11 cellular contexts compared by ENCODE assay signal in the genomic region with DNA sequence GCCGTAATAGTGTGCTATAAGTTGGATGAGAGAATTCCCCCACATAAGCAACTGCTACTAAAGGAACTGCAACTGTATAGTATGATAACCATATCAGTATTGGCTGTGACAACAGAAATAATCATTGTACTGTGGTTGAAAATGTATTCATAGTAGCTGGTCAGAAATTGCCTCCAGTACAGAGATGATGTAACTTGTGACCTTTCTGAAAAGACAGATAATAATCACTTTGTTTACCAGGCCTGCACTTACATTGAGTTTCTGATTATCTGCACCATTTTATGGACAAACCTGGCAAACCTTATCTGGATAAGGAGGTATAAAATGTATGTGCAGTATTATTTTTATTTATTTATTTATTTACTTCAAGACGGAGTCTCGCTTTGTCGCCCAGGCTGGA. TPM values are rescaled to one million over a fixed set of nuclear protein-coding genes. Genes with fewer than 3 reads are reported as not detected.
"Had no signal": no experiment of that assay in that cellular context is flagged by ENCODE, and none has a peak within 500 bp of the region (broad histone marks: within the 10 kb centered on the region; RNA-seq: fewer than 3 reads in every experiment).

No MANE protein-coding gene starts in this region.

- H3K9ac ChIP-seq: GM23248 had no signal

- H3K27ac ChIP-seq: GM23248, HL-60 had no signal

- FAIRE-seq: HepG2 had no signal

- DNase-seq: GM23248, GOT3, H7, HFFc6, KG1 had no signal

- H2AFZ ChIP-seq: GM23248 had no signal

- H3K4me3 ChIP-seq: GM23248, HAP-1 had no signal

- H3K4me1 ChIP-seq: HAP-1 had no signal

- ATAC-seq: HCT116, HepG2 had no signal

- H3K36me3 ChIP-seq: HAP-1 had no signal

- H3K9me3 ChIP-seq: HAP-1 had no signal

RNA-seq across cellular contexts. Expression of a gene that starts 19.0 kb away (rescaled TPM):
- total RNA-seq: GM23248, HepG2, HFFc6, HT1080 had no signal
- polyA plus RNA-seq: GM23248, HepG2, IgD-negative memory B cell had no signal
